ENCODE assay signal across 8 cellular contexts in the genomic region with DNA sequence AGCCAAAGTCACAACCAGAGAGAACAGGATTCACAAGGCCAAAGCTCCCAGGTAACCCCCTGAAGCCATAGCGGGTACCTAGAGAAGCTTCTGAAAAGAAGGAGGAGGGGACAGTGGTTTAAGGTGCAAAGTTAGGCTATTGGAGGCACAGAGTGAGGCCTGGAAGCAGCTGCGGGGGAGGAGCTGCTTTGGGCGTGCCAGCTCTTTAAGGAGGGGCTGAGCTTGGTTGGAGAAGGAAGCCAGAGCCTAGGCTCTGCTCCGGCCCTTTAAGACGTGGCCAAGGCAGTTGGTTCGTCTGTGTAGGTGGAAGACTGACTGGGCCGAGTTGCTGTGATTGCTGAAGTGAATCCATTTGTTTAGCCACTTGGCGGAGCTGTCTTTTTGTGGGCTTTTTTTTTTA. TPM values are rescaled to one million over a fixed set of nuclear protein-coding genes. Genes with fewer than 3 reads are reported as not detected.
A peak's percentile ranks its signal among the peaks of the same experiment; 100 is the strongest.
DNase-seq lines count a peak whose midpoint lies in the region; ATAC-seq and TF ChIP-seq lines count a peak whose summit lies in the region.

No MANE protein-coding gene starts in this region.

- H3K9me3 ChIP-seq in muscle layer of duodenum (ENCODE audit: control insufficient read depth in 1 of 2, low read length in 2 of 2) = no peaks in the 10 kb centered on the region

- DNase-seq in GM12864 (ENCODE audit: low read depth) (peak; percentile 72), LHCN-M2 (ENCODE audit: low read depth) (peak; percentile 65), epithelial cell of esophagus (ENCODE audit: low read depth) (peak; percentile 84), germinal center (ENCODE audit: low spot score) (no peak), NCI-H226 (no peak), D341Med (ENCODE audit: low spot score) (no peak)

- H3K4me1 ChIP-seq in muscle layer of duodenum (ENCODE audit: control insufficient read depth in 1 of 2, insufficient read depth in 2 of 2, low read length in 2 of 2) = peaks cover 4 to 12% of the 10 kb centered on the region in 2 donors

- no peaks in the 10 kb centered on the region for H3K36me3 ChIP-seq in muscle layer of duodenum (ENCODE audit: control insufficient read depth in 1 of 2, insufficient read depth in 2 of 2, low read length in 2 of 2)

- no peaks in the 10 kb centered on the region for H3K27me3 ChIP-seq in muscle layer of duodenum (ENCODE audit: low read depth, low read length)

- peak overlapping the region; percentile 62 for H3K4me3 ChIP-seq in GM12864 (ENCODE audit: low read depth, low read length)
- H3K4me3 ChIP-seq in epithelial cell of esophagus (ENCODE audit: low read length) = peak overlapping the region; percentile 54
- H3K4me3 ChIP-seq in muscle layer of duodenum (ENCODE audit: low read depth in 1 of 2, low read length in 2 of 2) = peak overlapping the region; percentile 63 to 70

- TF ChIP-seq CTCF in GM12864 (IDR thresholded peaks at IDR 0.05; ENCODE audit: low read depth, low read length, missing control alignments) (peak; percentile 18), epithelial cell of esophagus (IDR thresholded peaks at IDR 0.05; ENCODE audit: insufficient read depth, low read depth, low read length, missing control alignments) (peak; percentile 31)

- peak; percentile 88 for ATAC-seq in GM21447 (IDR thresholded peaks at IDR 0.05; ENCODE audit: unreplicated experiment)

- H3K27ac ChIP-seq in muscle layer of duodenum (ENCODE audit: low read length) = peak overlapping the region; percentile 72

RNA-seq across cellular contexts. Expression of a gene that starts 1.5 kb away (rescaled TPM):
- total RNA-seq in LHCN-M2 (2014; rRNA removed) = 1.5 and 2.2 TPM in 2 replicates
- polyA plus RNA-seq in LHCN-M2 (2012) = 0.35 TPM

Comparison
In these comparisons a context has a peak if more than half of its experiments do, and no peak if none do; other contexts are left out.
1. DNase-seq: peak in GM12864 (single experiment), LHCN-M2 (single experiment) and epithelial cell of esophagus (single experiment); none in germinal center (single experiment), NCI-H226 (single experiment) and D341Med (single experiment).
2. Peak in every context shown above with its lines, with median percentiles within 50 percentile points of each other: H3K4me3 ChIP-seq.